In the genomic region with DNA sequence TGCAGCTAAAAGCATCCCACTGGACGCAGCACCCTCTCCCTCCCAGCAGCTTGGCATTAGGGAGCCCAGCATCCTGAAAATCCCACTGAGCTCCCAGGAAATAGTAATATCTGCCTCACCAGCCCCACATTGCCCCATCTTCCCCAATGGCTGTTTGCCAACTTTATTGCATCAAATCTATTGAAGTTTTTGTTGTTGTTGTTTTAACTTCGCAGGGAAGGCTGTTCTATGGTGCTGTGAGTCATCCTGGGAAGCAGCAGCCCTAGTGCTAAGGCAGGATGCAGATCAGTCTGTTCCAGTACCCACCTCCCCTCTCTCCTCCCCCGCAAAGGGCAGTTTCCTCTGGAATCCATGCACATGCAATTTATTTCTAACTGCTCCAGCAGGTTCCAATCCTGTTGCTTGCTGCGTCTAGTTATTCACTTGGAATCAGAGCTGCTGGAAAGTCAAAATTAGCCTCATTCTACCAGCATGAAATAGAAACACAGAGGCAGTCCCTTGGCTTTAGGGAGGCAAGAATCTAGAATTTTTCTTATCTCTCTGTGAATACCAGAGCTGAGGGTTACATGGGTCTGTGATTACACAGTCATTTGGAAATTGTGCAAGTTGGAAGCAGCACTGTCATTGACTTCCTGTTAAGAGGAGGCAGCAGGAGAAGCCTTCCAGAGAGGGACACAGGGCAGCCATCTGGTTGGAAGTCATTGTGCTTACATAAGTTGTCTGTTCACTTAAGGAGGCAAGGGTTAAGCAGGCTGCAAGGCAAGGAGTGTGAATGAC, we compare ENCODE assay signal across 10 cellular contexts.
DNase-seq lines count a peak whose midpoint lies in the region; FAIRE-seq and TF ChIP-seq lines count a peak whose summit lies in the region.
"Had no signal": no experiment of that assay in that cellular context is flagged by ENCODE, and none has a peak within 500 bp of the region (broad histone marks: within the 10 kb centered on the region; RNA-seq: fewer than 3 reads in every experiment).

No MANE protein-coding gene starts in this region.

- dilution Hi-C loops in keratinocyte (cut with MboI; ENCODE audit: extremely low pct_ligation_motif_present, low sequenced_read_pairs): no loop called here

- H3K36me3 Mint-ChIP-seq in activated CD4-positive, alpha-beta T cell treated with anti-CD3 and anti-CD28 coated beads, Interleukin-2, amount 10 ng/mL, durations not matched to agents 24 days and 14 days (ENCODE audit: low read depth): no peaks in the 10 kb centered on the region

- no peaks in the 10 kb centered on the region for H3K4me1 Mint-ChIP-seq in activated CD4-positive, alpha-beta T cell treated with anti-CD3 and anti-CD28 coated beads, Interleukin-2, amount 10 ng/mL, durations not matched to agents 24 days and 14 days
- H3K4me1 Mint-ChIP-seq: naive B cell had no signal

- H3K4me2 ChIP-seq in keratinocyte (ENCODE audit: control insufficient read depth, extremely low read depth, insufficient read depth, low read depth, low read length): peak overlapping the region; percentile 58

- H3K9me3 ChIP-seq in keratinocyte (ENCODE audit: control insufficient read depth, low read depth, low read length): no peaks in the 10 kb centered on the region
- H3K9me3 ChIP-seq in uterus: no peaks in the 10 kb centered on the region

- H3K9me1 ChIP-seq in keratinocyte (ENCODE audit: control insufficient read depth, extremely low read depth, insufficient read depth, low read length): no peaks in the 10 kb centered on the region

- no peak overlapping the region for H3K27ac Mint-ChIP-seq in activated CD4-positive, alpha-beta T cell treated with anti-CD3 and anti-CD28 coated beads, Interleukin-2, amount 10 ng/mL, durations not matched to agents 24 days and 14 days

- H3K4me3 Mint-ChIP-seq in activated CD4-positive, alpha-beta T cell treated with anti-CD3 and anti-CD28 coated beads, Interleukin-2, amount 10 ng/mL, durations not matched to agents 24 days and 14 days: no peak overlapping the region
- H3K4me3 Mint-ChIP-seq: naive B cell had no signal

- DNase-seq in SIG-M5 treated with dmso at 0.1 percent for 504 hours (lab: John Stamatoyannopoulos, UW; ENCODE audit: unreplicated experiment) (peak; percentile 73), SIG-M5 (lab: John Stamatoyannopoulos, UW) (no peak), astrocyte of the hippocampus (ENCODE audit: low read depth, low spot score) (peak; percentile 83), keratinocyte (ENCODE audit: low read depth, low spot score) (peak; percentile 53), uterus (peak; percentile 65 to 88)
- DNase-seq in activated CD4-positive, alpha-beta T cell treated with anti-CD3 and anti-CD28 coated beads, Interleukin-2, amount 10 ng/mL, durations not matched to agents 24 days and 14 days: no peak
- no peak for DNase-seq in stimulated activated CD4-positive, alpha-beta T cell treated with anti-CD3 and anti-CD28 coated beads, Interleukin-4, amount 100 ng/mL, for 4 hours
- no peak for DNase-seq in activated T-cell treated with anti-CD3 and anti-CD28 coated beads, Interleukin-2, amount 50 U/mL, for 48 hours
- DNase-seq: activated T-cell treated with anti-CD3 and anti-CD28 coated beads for 4 hours, naive B cell had no signal

- H3K9me3 Mint-ChIP-seq in activated CD4-positive, alpha-beta T cell treated with anti-CD3 and anti-CD28 coated beads, Interleukin-2, amount 10 ng/mL, durations not matched to agents 24 days and 14 days: no peaks in the 10 kb centered on the region

- H4K20me1 ChIP-seq in keratinocyte (ENCODE audit: control insufficient read depth, extremely low read depth, insufficient read depth, low read length): no peaks in the 10 kb centered on the region

- peaks cover 16% of the 10 kb centered on the region for H3K27me3 Mint-ChIP-seq in activated CD4-positive, alpha-beta T cell treated with anti-CD3 and anti-CD28 coated beads, Interleukin-2, amount 10 ng/mL, durations not matched to agents 24 days and 14 days

- H3K27ac ChIP-seq in keratinocyte (ENCODE audit: control insufficient read depth, insufficient read depth, low read length): peak overlapping the region; percentile 72
- peak overlapping the region; percentile 53 to 62 for H3K27ac ChIP-seq in uterus

- peak; percentile 100 for FAIRE-seq in keratinocyte (lab: Jason Lieb, UNC)

- H3K27me3 ChIP-seq in keratinocyte (ENCODE audit: control insufficient read depth, extremely low read depth, insufficient read depth, low read length) (no peaks in the 10 kb centered on the region), uterus (no peaks in the 10 kb centered on the region)

- H3K4me3 ChIP-seq in keratinocyte (ENCODE audit: control insufficient read depth in 2 of 3, extremely low read depth in 1 of 3, insufficient read depth in 2 of 3, low read depth in 1 of 3, low read length in 3 of 3) (peak overlapping the region in 1 of 3 experiments; percentile 0), uterus (no peak overlapping the region)

- H2AFZ ChIP-seq in keratinocyte (ENCODE audit: control insufficient read depth, low read length): no peak overlapping the region

- no peak for TF ChIP-seq CTCF in keratinocyte (optimal IDR thresholded peaks at IDR 0.05 in 1 of 3, IDR thresholded peaks at IDR 0.05 in 1 of 3, conservative IDR thresholded peaks at IDR 0.05 in 1 of 3; ENCODE audit: extremely low read depth in 1 of 3, insufficient read depth in 2 of 3, low read length in 3 of 3)
- TF ChIP-seq CTCF in uterus (IDR thresholded peaks at IDR 0.05): no peak

- intact Hi-C loops in uterus (cut with DNase I; ENCODE audit: low total_unique reads): no loop called here
- intact Hi-C loops in activated CD4-positive, alpha-beta T cell treated with anti-CD3 and anti-CD28 coated beads, Interleukin-2, amount 10 ng/mL, durations not matched to agents 24 days and 14 days (cut with micrococcal nuclease): no loop called here

- no peaks in the 10 kb centered on the region for H3K79me2 ChIP-seq in keratinocyte (ENCODE audit: control insufficient read depth, insufficient read depth, low read length)

- H3K4me1 ChIP-seq in keratinocyte (ENCODE audit: control insufficient read depth, extremely low read depth, insufficient read depth, low read length): peaks cover 31% of the 10 kb centered on the region
- H3K4me1 ChIP-seq in uterus: peaks cover 0 to 14% of the 10 kb centered on the region in 2 donors

- no peaks in the 10 kb centered on the region for H3K36me3 ChIP-seq in keratinocyte (ENCODE audit: control insufficient read depth in 2 of 2, extremely low read depth in 1 of 2, insufficient read depth in 2 of 2, low read length in 2 of 2)
- no peaks in the 10 kb centered on the region for H3K36me3 ChIP-seq in uterus

- no peak overlapping the region for H3K9ac ChIP-seq in keratinocyte (ENCODE audit: control insufficient read depth, extremely low read depth, insufficient read depth, low read length)

- no peak for TF ChIP-seq POLR2A in uterus (IDR thresholded peaks at IDR 0.05)

Comparison
In these comparisons a context has a peak if more than half of its experiments do, and no peak if none do; other contexts are left out.
1. DNase-seq: peak in SIG-M5 treated with dmso at 0.1 percent for 504 hours (single experiment), astrocyte of the hippocampus (single experiment), keratinocyte (single experiment) and uterus (2 of 2); none in SIG-M5 (single experiment), activated CD4-positive, alpha-beta T cell treated with anti-CD3 and anti-CD28 coated beads, Interleukin-2, amount 10 ng/mL, durations not matched to agents 24 days and 14 days (single experiment), stimulated activated CD4-positive, alpha-beta T cell treated with anti-CD3 and anti-CD28 coated beads, Interleukin-4, amount 100 ng/mL, for 4 hours (0 of 2) and activated T-cell treated with anti-CD3 and anti-CD28 coated beads, Interleukin-2, amount 50 U/mL, for 48 hours (0 of 2).